In genomic region chr1:161849518-161849917, GRCh38 we compare ENCODE assay signal across 1 cellular context.
TF ChIP-seq lines count a peak whose summit lies in the region.

No MANE protein-coding gene starts in this region.

TF ChIP-seq in IMR-90, 13 proteins besides CTCF, POLR2A, EP300 and RAD21:
- TF ChIP-seq USF2 (IDR thresholded peaks at IDR 0.05; ENCODE audit: low read depth, low read length) = no peak
- no peak for TF ChIP-seq NFE2L2 (IDR thresholded peaks at IDR 0.05; ENCODE audit: low read depth, low read length)
- TF ChIP-seq RCOR1 (IDR thresholded peaks at IDR 0.05; ENCODE audit: insufficient replicate concordance, low read length) = no peak
TF ChIP-seq in IMR-90: peak in this region for 0.
